10 cellular contexts compared by ENCODE assay signal in the genomic region with DNA sequence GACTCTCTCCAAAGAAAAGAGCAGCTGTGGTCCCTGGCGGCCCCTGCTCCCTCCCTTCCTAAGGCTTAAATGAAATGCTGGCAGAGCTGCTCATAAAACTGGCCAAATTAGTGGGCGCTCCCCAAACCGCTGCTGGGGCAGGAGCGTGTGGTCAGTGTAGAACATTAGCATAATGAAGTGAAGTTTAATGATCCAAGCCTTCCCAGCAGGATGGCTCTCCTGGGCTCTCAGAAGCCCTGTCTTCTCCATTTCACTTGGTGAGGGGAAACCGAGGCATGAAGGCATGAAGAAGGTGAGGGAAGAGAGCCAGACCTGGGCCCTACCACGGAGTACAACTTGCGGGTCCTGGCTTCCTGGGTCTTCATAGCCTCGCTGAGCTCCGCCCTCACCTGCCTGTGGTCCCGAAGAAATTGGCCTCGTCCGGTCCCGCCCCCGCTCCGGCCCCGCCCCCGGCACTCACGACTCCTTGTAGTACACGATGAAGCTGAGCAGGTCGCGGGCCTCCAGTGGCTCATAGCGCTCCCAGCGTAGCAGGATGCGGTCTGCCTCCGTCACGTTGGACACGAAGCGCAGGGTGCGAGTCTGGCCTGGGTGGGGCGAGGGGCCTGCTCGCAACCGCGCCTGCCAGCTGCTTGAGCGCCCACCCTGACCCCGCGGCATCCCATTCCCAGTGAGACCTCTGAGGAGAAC. TPM values are rescaled to one million over a fixed set of nuclear protein-coding genes. Genes with fewer than 3 reads are reported as not detected.
DNase-seq lines count a peak whose midpoint lies in the region; ATAC-seq lines count a peak whose summit lies in the region.
"Had no signal": no experiment of that assay in that cellular context is flagged by ENCODE, and none has a peak within 500 bp of the region (broad histone marks: within the 10 kb centered on the region; RNA-seq: fewer than 3 reads in every experiment).

No MANE protein-coding gene starts in this region.

- H3K9me3 Mint-ChIP-seq in T-cell, result no peaks in the 10 kb centered on the region
- H3K9me3 Mint-ChIP-seq in activated T-helper 2 cell treated with anti-CD3 and anti-CD28 coated beads, Interferon-gamma antibody, Interleukin-2, Interleukin-4, amounts not matched to agents 10 μg/mL and 5 μg/mL and 100 μg/mL, durations not matched to agents 14 hours and 24 hours and 36 hours, result no peaks in the 10 kb centered on the region
- no peaks in the 10 kb centered on the region for H3K9me3 Mint-ChIP-seq in immature natural killer cell

- H3K4me3 Mint-ChIP-seq in T-cell, result peak overlapping the region; percentile 24 to 71 (median 56)
- H3K4me3 Mint-ChIP-seq in activated T-helper 2 cell treated with anti-CD3 and anti-CD28 coated beads, Interferon-gamma antibody, Interleukin-2, Interleukin-4, amounts not matched to agents 10 μg/mL and 5 μg/mL and 100 μg/mL, durations not matched to agents 14 hours and 24 hours and 36 hours (ENCODE audit: low read depth), result peak overlapping the region; percentile 4
- peak overlapping the region; percentile 26 to 61 (median 32) for H3K4me3 Mint-ChIP-seq in immature natural killer cell

- DNase-seq in T-cell (peak; percentile 53 to 85 (median 76)), immature natural killer cell (peak; percentile 51 to 59 (median 56)), NCI-H1092 (lab: John Stamatoyannopoulos, UW) (no peak), midbrain (lab: John Stamatoyannopoulos, UW) (no peak), NK-92 (lab: John Stamatoyannopoulos, UW; ENCODE audit: unreplicated experiment) (no peak)
- DNase-seq in activated T-helper 2 cell treated with anti-CD3 and anti-CD28 coated beads, Interferon-gamma antibody, Interleukin-2, Interleukin-4, amounts not matched to agents 10 μg/mL and 5 μg/mL and 100 μg/mL, durations not matched to agents 14 hours and 24 hours and 36 hours (ENCODE audit: low spot score), result peak; percentile 55
- DNase-seq in stimulated activated CD8-positive, alpha-beta memory T cell treated with anti-CD3 and anti-CD28 coated beads, Interleukin-2, amount 100 ng/mL, for 48 hours (ENCODE audit: low read depth in 2 of 2), result peak; percentile 63 to 68
- DNase-seq: anterior cingulate cortex, NCI-H510A had no signal

- POLR2A ChIA-PET in T-cell (lab: Charles Lee), result no interaction called here

- peaks cover 24 to 39% (median 39%) of the 10 kb centered on the region in 3 donors for H3K4me1 Mint-ChIP-seq in T-cell
- H3K4me1 Mint-ChIP-seq in activated T-helper 2 cell treated with anti-CD3 and anti-CD28 coated beads, Interferon-gamma antibody, Interleukin-2, Interleukin-4, amounts not matched to agents 10 μg/mL and 5 μg/mL and 100 μg/mL, durations not matched to agents 14 hours and 24 hours and 36 hours (ENCODE audit: low read depth), result peaks cover 22% of the 10 kb centered on the region
- peaks cover 30 to 31% of the 10 kb centered on the region in 2 donors for H3K4me1 Mint-ChIP-seq in immature natural killer cell

- H3K27ac Mint-ChIP-seq in T-cell, result peak overlapping the region; percentile 16 to 36
- H3K27ac Mint-ChIP-seq in activated T-helper 2 cell treated with anti-CD3 and anti-CD28 coated beads, Interferon-gamma antibody, Interleukin-2, Interleukin-4, amounts not matched to agents 10 μg/mL and 5 μg/mL and 100 μg/mL, durations not matched to agents 14 hours and 24 hours and 36 hours, result no peak overlapping the region
- H3K27ac Mint-ChIP-seq in immature natural killer cell, result peak overlapping the region in 5 of 6 donors; percentile 42 to 85 (median 56)

- H3K36me3 Mint-ChIP-seq in T-cell (no peaks in the 10 kb centered on the region), immature natural killer cell (no peaks in the 10 kb centered on the region)
- no peaks in the 10 kb centered on the region for H3K36me3 Mint-ChIP-seq in activated T-helper 2 cell treated with anti-CD3 and anti-CD28 coated beads, Interferon-gamma antibody, Interleukin-2, Interleukin-4, amounts not matched to agents 10 μg/mL and 5 μg/mL and 100 μg/mL, durations not matched to agents 14 hours and 24 hours and 36 hours (ENCODE audit: low read depth)

- peaks cover 9 to 41% of the 10 kb centered on the region in 2 donors for H3K27me3 Mint-ChIP-seq in T-cell
- peaks cover 44% of the 10 kb centered on the region for H3K27me3 Mint-ChIP-seq in activated T-helper 2 cell treated with anti-CD3 and anti-CD28 coated beads, Interferon-gamma antibody, Interleukin-2, Interleukin-4, amounts not matched to agents 10 μg/mL and 5 μg/mL and 100 μg/mL, durations not matched to agents 14 hours and 24 hours and 36 hours (ENCODE audit: low read depth)
- peaks cover 17 to 25% (median 25%) of the 10 kb centered on the region in 3 donors for H3K27me3 Mint-ChIP-seq in immature natural killer cell (ENCODE audit: low read depth in 3 of 3)

- peak; percentile 82 to 91 (median 88) for ATAC-seq in T-cell (replicated peaks in 1 of 4)
- ATAC-seq in HG02973 (IDR thresholded peaks at IDR 0.05; ENCODE audit: unreplicated experiment), result no peak

- CTCF ChIA-PET in T-cell (lab: Charles Lee), result interaction anchor here (0.6 to 1.9 kb wide), 7 partner anchors 9 to 101 kb away, joined by 3 to 16 read pairs (median 5); no protein-coding TSS in a partner anchor

- intact Hi-C loops in activated T-helper 2 cell treated with anti-CD3 and anti-CD28 coated beads, Interferon-gamma antibody, Interleukin-2, Interleukin-4, amounts not matched to agents 10 μg/mL and 5 μg/mL and 100 μg/mL, durations not matched to agents 14 hours and 24 hours and 36 hours (cut with micrococcal nuclease), result loop anchor here (2.0 kb wide), 1 partner anchor 14 kb away; no protein-coding TSS in a partner anchor

RNA-seq across cellular contexts. Expression of a gene that starts 10.3 kb away (rescaled TPM):
- total RNA-seq in T-cell, result under 1 TPM in 1 of 5 donors, not detected in 4; 0.07 TPM
- 1.1 and 1.4 TPM in 2 replicates for total RNA-seq in activated T-helper 2 cell treated with anti-CD3 and anti-CD28 coated beads, Interferon-gamma antibody, Interleukin-2, Interleukin-4, amounts not matched to agents 10 μg/mL and 5 μg/mL and 100 μg/mL, durations not matched to agents 14 hours and 24 hours and 36 hours
- not detected for polyA plus RNA-seq in immature natural killer cell

RNA-seq across cellular contexts. Expression of a gene that starts 12.1 kb away (rescaled TPM):
- total RNA-seq in T-cell, result 1 to 10 TPM in 1 of 5 donors, under 1 TPM in 4; 0.36 to 1.2 (median 0.60) TPM
- total RNA-seq in activated T-helper 2 cell treated with anti-CD3 and anti-CD28 coated beads, Interferon-gamma antibody, Interleukin-2, Interleukin-4, amounts not matched to agents 10 μg/mL and 5 μg/mL and 100 μg/mL, durations not matched to agents 14 hours and 24 hours and 36 hours, result 252 and 253 TPM in 2 replicates
- polyA plus RNA-seq in immature natural killer cell, result under 1 TPM in 1 of 3 donors, not detected in 2; 0.71 TPM

RNA-seq across cellular contexts. Expression of a gene that starts 32.0 kb away (rescaled TPM):
- 100 to 1,000 TPM in 1 of 5 donors, 10 to 100 TPM in 4; 42.8 to 110 (median 66.8) TPM for total RNA-seq in T-cell
- 453 and 474 TPM in 2 replicates for total RNA-seq in activated T-helper 2 cell treated with anti-CD3 and anti-CD28 coated beads, Interferon-gamma antibody, Interleukin-2, Interleukin-4, amounts not matched to agents 10 μg/mL and 5 μg/mL and 100 μg/mL, durations not matched to agents 14 hours and 24 hours and 36 hours
- polyA plus RNA-seq in immature natural killer cell, result 100 to 1,000 TPM in 1 of 3 donors, 10 to 100 TPM in 2; 76.4 to 139 (median 84.1) TPM

RNA-seq across cellular contexts. Expression of a gene that starts 44.9 kb away (rescaled TPM):
- under 1 TPM; 0.09 to 0.67 (median 0.28) TPM for total RNA-seq in T-cell
- 0.55 and 0.80 TPM in 2 replicates for total RNA-seq in activated T-helper 2 cell treated with anti-CD3 and anti-CD28 coated beads, Interferon-gamma antibody, Interleukin-2, Interleukin-4, amounts not matched to agents 10 μg/mL and 5 μg/mL and 100 μg/mL, durations not matched to agents 14 hours and 24 hours and 36 hours
- polyA plus RNA-seq in immature natural killer cell, result under 1 TPM in 1 of 3 donors, not detected in 2; 0.28 TPM

Comparison
In these comparisons a context has a peak if more than half of its experiments do, and no peak if none do; other contexts are left out.
1. DNase-seq: peak in T-cell (34 of 34), activated T-helper 2 cell treated with anti-CD3 and anti-CD28 coated beads, Interferon-gamma antibody, Interleukin-2, Interleukin-4, amounts not matched to agents 10 μg/mL and 5 μg/mL and 100 μg/mL, durations not matched to agents 14 hours and 24 hours and 36 hours (single experiment), immature natural killer cell (3 of 3) and stimulated activated CD8-positive, alpha-beta memory T cell treated with anti-CD3 and anti-CD28 coated beads, Interleukin-2, amount 100 ng/mL, for 48 hours (2 of 2); none in NCI-H1092 (single experiment), midbrain (single experiment) and NK-92 (single experiment).
2. H3K4me3 Mint-ChIP-seq: peak in every context shown above with its lines; median percentile 56 in T-cell; 32 in immature natural killer cell; 4 in activated T-helper 2 cell treated with anti-CD3 and anti-CD28 coated beads, Interferon-gamma antibody, Interleukin-2, Interleukin-4, amounts not matched to agents 10 μg/mL and 5 μg/mL and 100 μg/mL, durations not matched to agents 14 hours and 24 hours and 36 hours.
3. RNA of a gene that starts 12.1 kb away (total RNA-seq): 252 to 253 TPM in activated T-helper 2 cell treated with anti-CD3 and anti-CD28 coated beads, Interferon-gamma antibody, Interleukin-2, Interleukin-4, amounts not matched to agents 10 μg/mL and 5 μg/mL and 100 μg/mL, durations not matched to agents 14 hours and 24 hours and 36 hours; 0.36 to 1.2 TPM in T-cell; every median in the first group is over 100 times any median in the second.